Comparison of ENCODE assay signal across 8 cellular contexts in genomic region chr4:88823058-88823919, GRCh38.
DNase-seq lines count a peak whose midpoint lies in the region; ATAC-seq and TF ChIP-seq lines count a peak whose summit lies in the region.

No MANE protein-coding gene starts in this region.

- peak overlapping the region; percentile 93 for H3K27ac Mint-ChIP-seq in activated CD8-positive, alpha-beta T cell treated with anti-CD3 and anti-CD28 coated beads, Interleukin-2, amount 10 ng/mL, durations not matched to agents 7 days and 5 days
- peak overlapping the region; percentile 99 for H3K27ac Mint-ChIP-seq in effector memory CD8-positive, alpha-beta T cell

- H3K4me1 Mint-ChIP-seq in activated CD8-positive, alpha-beta T cell treated with anti-CD3 and anti-CD28 coated beads, Interleukin-2, amount 10 ng/mL, durations not matched to agents 7 days and 5 days (ENCODE audit: low read depth): peaks cover 25% of the 10 kb centered on the region
- peaks cover 13 to 17% of the 10 kb centered on the region in 2 donors for H3K4me1 Mint-ChIP-seq in effector memory CD8-positive, alpha-beta T cell (ENCODE audit: low read depth in 2 of 2)

- no peaks in the 10 kb centered on the region for H3K36me3 Mint-ChIP-seq in activated CD8-positive, alpha-beta T cell treated with anti-CD3 and anti-CD28 coated beads, Interleukin-2, amount 10 ng/mL, durations not matched to agents 7 days and 5 days (ENCODE audit: low read depth)
- no peaks in the 10 kb centered on the region for H3K36me3 Mint-ChIP-seq in effector memory CD8-positive, alpha-beta T cell (ENCODE audit: insufficient read depth)

- DNase-seq in AG09319 (ENCODE audit: extremely low read depth, low read depth) (peak; percentile 92), NCI-H526 (lab: John Stamatoyannopoulos, UW) (peak; percentile 49 to 53), medulla oblongata (ENCODE audit: extremely low spot score) (peak; percentile 95)
- peak; percentile 83 for DNase-seq in activated CD8-positive, alpha-beta T cell treated with anti-CD3 and anti-CD28 coated beads, Interleukin-2, amount 10 ng/mL, durations not matched to agents 7 days and 5 days
- DNase-seq in effector memory CD8-positive, alpha-beta T cell: peak; percentile 60 to 65 (median 62)
- DNase-seq in stimulated activated CD4-positive, alpha-beta T cell treated with anti-CD3 and anti-CD28 coated beads, TNF-alpha, amount 100 ng/mL, for 48 hours (ENCODE audit: low read depth in 3 of 3): peak in 2 of 3 donors; percentile 43 to 51

- H3K4me3 Mint-ChIP-seq in activated CD8-positive, alpha-beta T cell treated with anti-CD3 and anti-CD28 coated beads, Interleukin-2, amount 10 ng/mL, durations not matched to agents 7 days and 5 days: peak overlapping the region; percentile 85
- peak overlapping the region; percentile 90 to 94 for H3K4me3 Mint-ChIP-seq in effector memory CD8-positive, alpha-beta T cell

- no peaks in the 10 kb centered on the region for H3K9me3 Mint-ChIP-seq in activated CD8-positive, alpha-beta T cell treated with anti-CD3 and anti-CD28 coated beads, Interleukin-2, amount 10 ng/mL, durations not matched to agents 7 days and 5 days (ENCODE audit: insufficient read depth)
- no peaks in the 10 kb centered on the region for H3K9me3 Mint-ChIP-seq in effector memory CD8-positive, alpha-beta T cell

- POLR2A ChIA-PET in activated CD8-positive, alpha-beta T cell treated with anti-CD3 and anti-CD28 coated beads, Interleukin-2, amount 10 ng/mL, durations not matched to agents 7 days and 5 days (lab: Charles Lee): no interaction called here

- CTCF ChIA-PET in activated CD8-positive, alpha-beta T cell treated with anti-CD3 and anti-CD28 coated beads, Interleukin-2, amount 10 ng/mL, durations not matched to agents 7 days and 5 days (lab: Charles Lee): interaction anchor here (1.5 kb wide), 1 partner anchor 201 kb away, joined by 9 read pairs; no protein-coding TSS in a partner anchor

- no peak for TF ChIP-seq CTCF in AG09319 (IDR thresholded peaks at IDR 0.05; ENCODE audit: low read depth, low read length)

- H3K27me3 Mint-ChIP-seq in activated CD8-positive, alpha-beta T cell treated with anti-CD3 and anti-CD28 coated beads, Interleukin-2, amount 10 ng/mL, durations not matched to agents 7 days and 5 days (ENCODE audit: low read depth): peaks cover 2% of the 10 kb centered on the region
- H3K27me3 Mint-ChIP-seq in effector memory CD8-positive, alpha-beta T cell: peaks cover 0 to 3% of the 10 kb centered on the region in 2 donors

- ATAC-seq in GM18909 (IDR thresholded peaks at IDR 0.05; ENCODE audit: poor library complexity, unreplicated experiment): peak; percentile 97
- peak; percentile 97 for ATAC-seq in HG03175 (IDR thresholded peaks at IDR 0.05; ENCODE audit: unreplicated experiment)
- peak; percentile 94 for ATAC-seq in activated CD8-positive, alpha-beta T cell treated with anti-CD3 and anti-CD28 coated beads, Interleukin-2, amount 10 ng/mL, durations not matched to agents 7 days and 5 days
- peak; percentile 97 for ATAC-seq in effector memory CD8-positive, alpha-beta T cell (replicated peaks)

Comparison
In these comparisons a context has a peak if more than half of its experiments do, and no peak if none do; other contexts are left out.
1. Peak in every context shown above with its lines: DNase-seq and ATAC-seq.